17 cellular contexts compared by ENCODE assay signal in the genomic region with DNA sequence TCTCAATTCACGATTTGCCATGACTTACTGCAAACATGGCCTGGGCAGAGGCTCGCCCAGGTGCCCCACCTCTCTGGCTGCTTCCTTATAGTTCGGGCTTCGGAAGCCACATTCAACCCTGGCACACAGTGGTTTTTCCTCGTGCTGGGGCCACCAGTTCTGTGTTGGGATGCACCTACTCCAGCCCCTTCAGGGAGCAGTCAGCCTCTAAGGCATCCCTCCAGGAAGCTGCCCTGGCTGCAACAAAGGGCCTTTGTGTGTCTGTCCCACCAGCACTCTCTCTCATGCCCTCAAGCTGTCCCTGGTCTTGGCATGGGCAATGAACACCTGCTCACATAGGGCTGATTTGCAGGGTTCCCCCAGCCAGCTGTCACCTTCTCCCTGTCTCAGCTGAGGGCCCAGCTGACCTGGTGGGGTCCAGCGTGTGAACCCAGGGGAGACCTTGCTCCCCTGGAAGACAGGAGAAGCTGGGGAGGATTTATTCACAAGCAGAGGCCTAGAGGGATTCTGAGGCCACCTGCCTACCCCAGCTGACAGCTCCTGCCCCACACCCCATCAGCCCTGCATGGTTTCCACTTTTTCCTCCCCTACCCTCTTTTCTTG. TPM values are rescaled to one million over a fixed set of nuclear protein-coding genes. Genes with fewer than 3 reads are reported as not detected.
A peak's percentile ranks its signal among the peaks of the same experiment; 100 is the strongest.
DNase-seq lines count a peak whose midpoint lies in the region; ATAC-seq and TF ChIP-seq lines count a peak whose summit lies in the region.
"Had no signal": no experiment of that assay in that cellular context is flagged by ENCODE, and none has a peak within 500 bp of the region (broad histone marks: within the 10 kb centered on the region; RNA-seq: fewer than 3 reads in every experiment).

No MANE protein-coding gene starts in this region.

- peaks cover 10% of the 10 kb centered on the region for H3K36me3 Mint-ChIP-seq in T-cell
- no peaks in the 10 kb centered on the region for H3K36me3 Mint-ChIP-seq in naive B cell

- no peak for TF ChIP-seq CTCF in HEK293 (tag by site-specific recombination; IDR thresholded peaks at IDR 0.05)

- H3K4me3 ChIP-seq in HEK293 (ENCODE audit: low read depth, low read length) = no peak overlapping the region
- H3K4me3 ChIP-seq: ascending aorta, hepatocyte had no signal

- ATAC-seq in T-cell (replicated peaks in 1 of 4) (no peak), naive B cell (ENCODE audit: low read depth in 2 of 2) (no peak), HG03280 (IDR thresholded peaks at IDR 0.05; ENCODE audit: unreplicated experiment) (no peak)

- H3K27ac Mint-ChIP-seq in T-cell (no peak overlapping the region), naive B cell (peak overlapping the region in 3 of 6 donors; percentile 26 to 72 (median 70))

- POLR2A ChIA-PET in HEK293 (lab: Yijun Ruan, JAX) (interaction anchor here (0.6 to 10.1 kb wide), 5 partner anchors 10 to 173 kb away, joined by 3 to 76 read pairs (median 8); partner anchors contain the start of genes RPS2, TBL3 and TRAF7), T-cell (lab: Charles Lee) (no interaction called here)

- DNase-seq in DMS153 (lab: John Stamatoyannopoulos, UW) = peak; percentile 5
- no peak for DNase-seq in DMS153 treated with DMSO at 0.1 percent for 48 hours (lab: John Stamatoyannopoulos, UW; ENCODE audit: unreplicated experiment)
- DNase-seq in T-cell = no peak
- DNase-seq in naive B cell = no peak
- DNase-seq in NCI-H1436 (lab: John Stamatoyannopoulos, UW) = no peak
- no peak for DNase-seq in stimulated activated CD4-positive, alpha-beta T cell treated with anti-CD3 and anti-CD28 coated beads, Interleukin-2, amount 100 ng/mL, for 48 hours
- DNase-seq: 8988T; activated CD8-positive, alpha-beta memory T cell treated with anti-CD3 and anti-CD28 coated beads for 24 hours; NCI-H510A; stimulated activated CD4-positive, alpha-beta T cell treated with anti-CD3 and anti-CD28 coated beads, Interleukin-12 subunit alpha, Interleukin-12 subunit beta, amount 100 ng/mL, for 4 hours; SW 1271 had no signal

- H3K27me3 Mint-ChIP-seq in T-cell = peaks cover 0 to 28% of the 10 kb centered on the region in 2 donors
- H3K27me3 Mint-ChIP-seq in naive B cell = peaks cover 12 to 44% (median 23%) of the 10 kb centered on the region in 3 donors

- no peak overlapping the region for H3K27ac ChIP-seq in HEK293 (ENCODE audit: extremely low read depth, low read depth, low read length)
- H3K27ac ChIP-seq: ascending aorta, hepatocyte had no signal

- peaks cover 7% of the 10 kb centered on the region; the same call in 1 of the 2 replicates for H3K4me1 ChIP-seq in HEK293 (ENCODE audit: control insufficient read depth, insufficient read depth, low read length)

- peaks cover 0 to 47% of the 10 kb centered on the region in 2 experiments; a peak in 1 of 3 replicates for H3K36me3 ChIP-seq in HEK293 (ENCODE audit: control insufficient read depth in 2 of 2, insufficient read depth in 1 of 2, low read length in 2 of 2)

- no peaks in the 10 kb centered on the region for H3K9me3 ChIP-seq in HEK293 (ENCODE audit: control insufficient read depth, insufficient read depth, low read depth, low read length)
- H3K9me3 ChIP-seq: ascending aorta had no signal

- CTCF ChIA-PET in HEK293 (lab: Yijun Ruan, JAX) = interaction anchor here (0.6 to 1.4 kb wide), 3 partner anchors 22 to 980 kb away, joined by 3 to 5 read pairs (median 3); no protein-coding TSS in a partner anchor
- CTCF ChIA-PET in T-cell (lab: Charles Lee) = no interaction called here

- peaks cover 10 to 20% (median 15%) of the 10 kb centered on the region in 3 donors for H3K4me1 Mint-ChIP-seq in T-cell
- H3K4me1 Mint-ChIP-seq in naive B cell = peaks cover 13 to 22% (median 20%) of the 10 kb centered on the region in 3 donors

- peak overlapping the region; percentile 68 to 83 (median 82) for H3K4me3 Mint-ChIP-seq in T-cell
- peak overlapping the region in 7 of 8 donors; percentile 60 to 88 (median 80) for H3K4me3 Mint-ChIP-seq in naive B cell

- H3K9me3 Mint-ChIP-seq in T-cell (no peaks in the 10 kb centered on the region), naive B cell (peaks cover 0 to 2% (median 0%) of the 10 kb centered on the region in 7 donors)

TF ChIP-seq in HEK293, 187 proteins besides CTCF, POLR2A, EP300 and RAD21:
- TF ChIP-seq ZNF214 (tag by site-specific recombination; IDR thresholded peaks at IDR 0.05; ENCODE audit: borderline replicate concordance) (no peak), GLIS1 (tag by site-specific recombination; IDR thresholded peaks at IDR 0.05) (peak; percentile 30; the same call in 1 of the 2 replicates), ZIC2 (tag by site-specific recombination; IDR thresholded peaks at IDR 0.05) (no peak), PRDM10 (tag by site-specific recombination; IDR thresholded peaks at IDR 0.05) (peak; percentile 84), ZNF48 (tag by site-specific recombination; IDR thresholded peaks at IDR 0.05) (no peak), ZNF280D (tag by site-specific recombination; IDR thresholded peaks at IDR 0.05) (no peak)
- TF ChIP-seq, protein P1, sequence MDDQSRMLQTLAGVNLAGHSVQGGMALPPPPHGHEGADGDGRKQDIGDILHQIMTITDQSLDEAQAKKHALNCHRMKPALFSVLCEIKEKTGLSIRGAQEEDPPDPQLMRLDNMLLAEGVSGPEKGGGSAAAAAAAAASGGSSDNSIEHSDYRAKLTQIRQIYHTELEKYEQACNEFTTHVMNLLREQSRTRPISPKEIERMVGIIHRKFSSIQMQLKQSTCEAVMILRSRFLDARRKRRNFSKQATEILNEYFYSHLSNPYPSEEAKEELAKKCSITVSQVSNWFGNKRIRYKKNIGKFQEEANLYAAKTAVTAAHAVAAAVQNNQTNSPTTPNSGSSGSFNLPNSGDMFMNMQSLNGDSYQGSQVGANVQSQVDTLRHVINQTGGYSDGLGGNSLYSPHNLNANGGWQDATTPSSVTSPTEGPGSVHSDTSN (CRISPR knock-in tag; IDR thresholded peaks at IDR 0.05) = no peak

RNA-seq across cellular contexts. Expression of gene NOXO1, which starts 0.8 kb away (rescaled TPM):
- 1 to 10 TPM in 2 of 5 donors, under 1 TPM in 2, not detected in 1; 0.78 to 2.2 (median 1.3) TPM for total RNA-seq in T-cell
- not detected for polyA plus RNA-seq in naive B cell (ENCODE audit: low read depth in 6 of 6)
- total RNA-seq: ascending aorta, mesenteric fat pad had no signal

RNA-seq across cellular contexts. Expression of gene GFER, which starts 1.9 kb away (rescaled TPM):
- 10 to 100 TPM; 16.1 to 31.9 (median 22.0) TPM for total RNA-seq in T-cell
- 10 to 100 TPM; 31.9 to 58.2 (median 37.6) TPM for polyA plus RNA-seq in naive B cell (ENCODE audit: low read depth in 6 of 6)

RNA-seq across cellular contexts. Expression of gene SYNGR3, which starts 7.7 kb away (rescaled TPM):
- total RNA-seq in T-cell = 1 to 10 TPM; 1.1 to 5.7 (median 1.7) TPM
- polyA plus RNA-seq in naive B cell (ENCODE audit: low read depth in 6 of 6) = 1 to 10 TPM in 5 of 6 donors, not detected in 1; 1.5 to 4.1 (median 2.8) TPM
- total RNA-seq: mesenteric fat pad had no signal

RNA-seq across cellular contexts. Expression of gene TBL3, which starts 10.2 kb away (rescaled TPM):
- total RNA-seq in T-cell = 10 to 100 TPM; 21.1 to 45.6 (median 36.9) TPM
- polyA plus RNA-seq in naive B cell (ENCODE audit: low read depth in 6 of 6) = 10 to 100 TPM; 10.9 to 54.8 (median 35.4) TPM

RNA-seq across cellular contexts. Expression of gene RNF151, which starts 15.4 kb away (rescaled TPM):
- total RNA-seq in T-cell = under 1 TPM in 3 of 5 donors, not detected in 2; 0.38 to 0.66 (median 0.44) TPM
- polyA plus RNA-seq in naive B cell (ENCODE audit: low read depth in 6 of 6) = not detected
- total RNA-seq: ascending aorta, endothelial cell of umbilical vein, hepatocyte, mesenteric fat pad had no signal
- polyA plus RNA-seq: endothelial cell of umbilical vein, hepatocyte had no signal
